1 cellular context compared by ENCODE assay signal in genomic region chr4:13627606-13628301, GRCh38.
TF ChIP-seq lines count a peak whose summit lies in the region.

TSS of gene BOD1L1 (minus strand) at chr4:13627725. CDS start at chr4:13627587, 138 bp downstream.

TF ChIP-seq in HepG2, 621 proteins besides CTCF, POLR2A, EP300 and RAD21 (continued from another document):
- peak; percentile 81 for TF ChIP-seq HDAC2 (CRISPR knock-in tag; IDR thresholded peaks at IDR 0.05)
- TF ChIP-seq BRD4 (CRISPR knock-in tag; IDR thresholded peaks at IDR 0.05): 0 out of 2 replicates have a peak, but pooled peaks have one; percentile 24
- TF ChIP-seq TEAD3 (CRISPR knock-in tag; optimal IDR thresholded peaks at IDR 0.05; ENCODE audit: borderline replicate concordance): peak; percentile 54
- peak; percentile 97 for TF ChIP-seq CBX5 (CRISPR knock-in tag; IDR thresholded peaks at IDR 0.05; ENCODE audit: borderline replicate concordance)
- no peak for TF ChIP-seq ZNF329 (CRISPR knock-in tag; IDR thresholded peaks at IDR 0.05; ENCODE audit: low read depth)
- peak; percentile 96 for TF ChIP-seq ZNF121 (CRISPR knock-in tag; IDR thresholded peaks at IDR 0.05)
- no peak for TF ChIP-seq AKNA (CRISPR knock-in tag; IDR thresholded peaks at IDR 0.05; ENCODE audit: borderline replicate concordance)
- TF ChIP-seq ZMYM4 (CRISPR knock-in tag; IDR thresholded peaks at IDR 0.05): peak; percentile 98
- no peak for TF ChIP-seq ZSCAN30 (CRISPR knock-in tag; IDR thresholded peaks at IDR 0.05)
- TF ChIP-seq MLLT10 (CRISPR knock-in tag; IDR thresholded peaks at IDR 0.05): no peak
- TF ChIP-seq ZNF713 (CRISPR knock-in tag; IDR thresholded peaks at IDR 0.05): no peak
- no peak; the same call in 1 of the 2 replicates for TF ChIP-seq ZNF3 (CRISPR knock-in tag; IDR thresholded peaks at IDR 0.05)
- no peak for TF ChIP-seq HOXA9 (CRISPR knock-in tag; IDR thresholded peaks at IDR 0.05; ENCODE audit: borderline replicate concordance)
- TF ChIP-seq ZNF558 (CRISPR knock-in tag; IDR thresholded peaks at IDR 0.05; ENCODE audit: borderline replicate concordance): peak; percentile 27; the same call in 1 of the 2 replicates
- TF ChIP-seq, protein P1, sequence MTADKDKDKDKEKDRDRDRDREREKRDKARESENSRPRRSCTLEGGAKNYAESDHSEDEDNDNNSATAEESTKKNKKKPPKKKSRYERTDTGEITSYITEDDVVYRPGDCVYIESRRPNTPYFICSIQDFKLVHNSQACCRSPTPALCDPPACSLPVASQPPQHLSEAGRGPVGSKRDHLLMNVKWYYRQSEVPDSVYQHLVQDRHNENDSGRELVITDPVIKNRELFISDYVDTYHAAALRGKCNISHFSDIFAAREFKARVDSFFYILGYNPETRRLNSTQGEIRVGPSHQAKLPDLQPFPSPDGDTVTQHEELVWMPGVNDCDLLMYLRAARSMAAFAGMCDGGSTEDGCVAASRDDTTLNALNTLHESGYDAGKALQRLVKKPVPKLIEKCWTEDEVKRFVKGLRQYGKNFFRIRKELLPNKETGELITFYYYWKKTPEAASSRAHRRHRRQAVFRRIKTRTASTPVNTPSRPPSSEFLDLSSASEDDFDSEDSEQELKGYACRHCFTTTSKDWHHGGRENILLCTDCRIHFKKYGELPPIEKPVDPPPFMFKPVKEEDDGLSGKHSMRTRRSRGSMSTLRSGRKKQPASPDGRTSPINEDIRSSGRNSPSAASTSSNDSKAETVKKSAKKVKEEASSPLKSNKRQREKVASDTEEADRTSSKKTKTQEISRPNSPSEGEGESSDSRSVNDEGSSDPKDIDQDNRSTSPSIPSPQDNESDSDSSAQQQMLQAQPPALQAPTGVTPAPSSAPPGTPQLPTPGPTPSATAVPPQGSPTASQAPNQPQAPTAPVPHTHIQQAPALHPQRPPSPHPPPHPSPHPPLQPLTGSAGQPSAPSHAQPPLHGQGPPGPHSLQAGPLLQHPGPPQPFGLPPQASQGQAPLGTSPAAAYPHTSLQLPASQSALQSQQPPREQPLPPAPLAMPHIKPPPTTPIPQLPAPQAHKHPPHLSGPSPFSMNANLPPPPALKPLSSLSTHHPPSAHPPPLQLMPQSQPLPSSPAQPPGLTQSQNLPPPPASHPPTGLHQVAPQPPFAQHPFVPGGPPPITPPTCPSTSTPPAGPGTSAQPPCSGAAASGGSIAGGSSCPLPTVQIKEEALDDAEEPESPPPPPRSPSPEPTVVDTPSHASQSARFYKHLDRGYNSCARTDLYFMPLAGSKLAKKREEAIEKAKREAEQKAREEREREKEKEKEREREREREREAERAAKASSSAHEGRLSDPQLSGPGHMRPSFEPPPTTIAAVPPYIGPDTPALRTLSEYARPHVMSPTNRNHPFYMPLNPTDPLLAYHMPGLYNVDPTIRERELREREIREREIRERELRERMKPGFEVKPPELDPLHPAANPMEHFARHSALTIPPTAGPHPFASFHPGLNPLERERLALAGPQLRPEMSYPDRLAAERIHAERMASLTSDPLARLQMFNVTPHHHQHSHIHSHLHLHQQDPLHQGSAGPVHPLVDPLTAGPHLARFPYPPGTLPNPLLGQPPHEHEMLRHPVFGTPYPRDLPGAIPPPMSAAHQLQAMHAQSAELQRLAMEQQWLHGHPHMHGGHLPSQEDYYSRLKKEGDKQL (CRISPR knock-in tag; IDR thresholded peaks at IDR 0.05; ENCODE audit: low read depth): no peak
- no peak for TF ChIP-seq ZBTB1 (CRISPR knock-in tag; IDR thresholded peaks at IDR 0.05; ENCODE audit: borderline replicate concordance)
- no peak for TF ChIP-seq ZNF841 (CRISPR knock-in tag; IDR thresholded peaks at IDR 0.05; ENCODE audit: borderline replicate concordance)
- TF ChIP-seq TRIM22 (IDR thresholded peaks at IDR 0.05): no peak
- peak; percentile 82; the same call in 1 of the 2 replicates for TF ChIP-seq ZNF615 (CRISPR knock-in tag; IDR thresholded peaks at IDR 0.05; ENCODE audit: borderline replicate concordance)
- TF ChIP-seq, protein P2, sequence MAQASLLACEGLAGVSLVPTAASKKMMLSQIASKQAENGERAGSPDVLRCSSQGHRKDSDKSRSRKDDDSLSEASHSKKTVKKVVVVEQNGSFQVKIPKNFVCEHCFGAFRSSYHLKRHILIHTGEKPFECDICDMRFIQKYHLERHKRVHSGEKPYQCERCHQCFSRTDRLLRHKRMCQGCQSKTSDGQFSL (CRISPR knock-in tag; IDR thresholded peaks at IDR 0.05): 0 out of 2 replicates have a peak, but pooled peaks have one; percentile 27
- TF ChIP-seq ZNF550 (CRISPR knock-in tag; IDR thresholded peaks at IDR 0.05; ENCODE audit: borderline replicate concordance): peak; percentile 49; the same call in 1 of the 2 replicates
- TF ChIP-seq ZNF138 (CRISPR knock-in tag; IDR thresholded peaks at IDR 0.05; ENCODE audit: low read depth): 0 out of 2 replicates have a peak, but pooled peaks have one; percentile 58
- no peak for TF ChIP-seq ZBTB14 (CRISPR knock-in tag; IDR thresholded peaks at IDR 0.05)
- TF ChIP-seq ZNF761 (CRISPR knock-in tag; conservative IDR thresholded peaks at IDR 0.05): no peak; the same call in 1 of the 2 replicates
- peak; percentile 96 for TF ChIP-seq THAP11 (CRISPR knock-in tag; IDR thresholded peaks at IDR 0.05)
- TF ChIP-seq DR1 (CRISPR knock-in tag; IDR thresholded peaks at IDR 0.05): peak; percentile 81
- TF ChIP-seq CHD4 (IDR thresholded peaks at IDR 0.05; ENCODE audit: borderline replicate concordance, low read length): no peak
- TF ChIP-seq, protein P3, sequence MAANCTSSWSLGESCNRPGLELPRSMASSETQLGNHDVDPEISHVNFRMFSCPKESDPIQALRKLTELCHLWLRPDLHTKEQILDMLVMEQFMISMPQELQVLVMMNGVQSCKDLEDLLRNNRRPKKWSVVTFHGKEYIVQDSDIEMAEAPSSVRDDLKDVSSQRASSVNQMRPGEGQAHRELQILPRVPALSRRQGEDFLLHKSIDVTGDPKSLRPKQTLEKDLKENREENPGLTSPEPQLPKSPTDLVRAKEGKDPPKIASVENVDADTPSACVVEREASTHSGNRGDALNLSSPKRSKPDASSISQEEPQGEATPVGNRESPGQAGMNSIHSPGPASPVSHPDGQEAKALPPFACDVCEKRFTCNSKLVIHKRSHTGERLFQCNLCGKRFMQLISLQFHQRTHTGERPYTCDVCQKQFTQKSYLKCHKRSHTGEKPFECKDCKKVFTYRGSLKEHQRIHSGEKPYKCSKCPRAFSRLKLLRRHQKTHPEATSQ (CRISPR knock-in tag; IDR thresholded peaks at IDR 0.05; ENCODE audit: borderline replicate concordance): peak; percentile 85; the same call in 1 of the 2 replicates
- peak; percentile 88 for TF ChIP-seq ZNF501 (CRISPR knock-in tag; IDR thresholded peaks at IDR 0.05)
- peak; percentile 87 for TF ChIP-seq ZHX1 (CRISPR knock-in tag; IDR thresholded peaks at IDR 0.05; ENCODE audit: low read depth)
- TF ChIP-seq FOXM1 (CRISPR knock-in tag; IDR thresholded peaks at IDR 0.05): no peak
- TF ChIP-seq SNRNP70 (IDR thresholded peaks at IDR 0.05; ENCODE audit: low read depth, low read length): no peak
TF ChIP-seq in HepG2: peak in this region for 306.
